22 cellular contexts compared by ENCODE assay signal in genomic region chr2:70019096-70019495, GRCh38. TPM values are rescaled to one million over a fixed set of nuclear protein-coding genes. Genes with fewer than 3 reads are reported as not detected.
A peak's percentile ranks its signal among the peaks of the same experiment; 100 is the strongest.
DNase-seq lines count a peak whose midpoint lies in the region; ATAC-seq and TF ChIP-seq lines count a peak whose summit lies in the region.
"Had no signal": no experiment of that assay in that cellular context is flagged by ENCODE, and none has a peak within 500 bp of the region (broad histone marks: within the 10 kb centered on the region; RNA-seq: fewer than 3 reads in every experiment).

No MANE protein-coding gene starts in this region.

- DNase-seq in T-helper 2 cell treated with Interferon-gamma antibody and Interleukin-4, amounts not matched to agents 5 μg/mL and 100 μg/mL, for 36 hours (ENCODE audit: low spot score), result no peak
- DNase-seq in T-helper 2 cell, result no peak
- DNase-seq in HL-60 (ENCODE audit: low read depth in 1 of 2, low spot score in 1 of 2), result peak in 1 of 2 experiments; percentile 46
- no peak for DNase-seq in natural killer cell treated with Interleukin-12 subunit alpha and Interleukin-12 subunit beta and Interleukin-15 and Interleukin-18, amount 100 ng/mL, for 72 hours (ENCODE audit: low spot score)
- no peak for DNase-seq in NCI-H1092 (lab: John Stamatoyannopoulos, UW)
- DNase-seq in NCI-H510A (lab: John Stamatoyannopoulos, UW), result no peak
- DNase-seq: BE2C; Calu3; CD8-positive, alpha-beta T cell; GF-D8; GOT3; KG1; NCI-H1048; NCI-H1436 treated with DMSO at 0.1 percent for 48 hours; NCI-H2029; NCI-H2171; OCI-M1; Right ventricle myocardium superior had no signal

- peaks cover 27% of the 10 kb centered on the region for H3K4me1 Mint-ChIP-seq in T-helper 2 cell treated with Interferon-gamma antibody and Interleukin-4, amounts not matched to agents 5 μg/mL and 100 μg/mL, for 36 hours (ENCODE audit: low read depth)
- peaks cover 25% of the 10 kb centered on the region for H3K4me1 Mint-ChIP-seq in dendritic cell treated with granulocyte-macrophage colony-stimulating factor and Interleukin-4, amounts not matched to agents 40 ng/mL and 50 ng/mL, for 4 days (ENCODE audit: low read depth)
- peaks cover 20 to 23% of the 10 kb centered on the region in 2 donors for H3K4me1 Mint-ChIP-seq in natural killer cell treated with Interleukin-12 subunit alpha and Interleukin-12 subunit beta and Interleukin-15 and Interleukin-18, amount 100 ng/mL, for 72 hours (ENCODE audit: low read depth in 2 of 2)

- H3K27me3 ChIP-seq in HL-60 (ENCODE audit: insufficient read depth, poor library complexity, severe bottlenecking), result no peaks in the 10 kb centered on the region
- H3K27me3 ChIP-seq: BE2C had no signal

- H3K27ac Mint-ChIP-seq in T-helper 2 cell treated with Interferon-gamma antibody and Interleukin-4, amounts not matched to agents 5 μg/mL and 100 μg/mL, for 36 hours, result peak overlapping the region; percentile 70
- peak overlapping the region; percentile 78 for H3K27ac Mint-ChIP-seq in dendritic cell treated with granulocyte-macrophage colony-stimulating factor and Interleukin-4, amounts not matched to agents 40 ng/mL and 50 ng/mL, for 4 days
- peak overlapping the region; percentile 10 to 18 for H3K27ac Mint-ChIP-seq in natural killer cell treated with Interleukin-12 subunit alpha and Interleukin-12 subunit beta and Interleukin-15 and Interleukin-18, amount 100 ng/mL, for 72 hours
- H3K27ac Mint-ChIP-seq: CD8-positive, alpha-beta T cell had no signal

- peaks cover 47% of the 10 kb centered on the region for H3K36me3 Mint-ChIP-seq in T-helper 2 cell treated with Interferon-gamma antibody and Interleukin-4, amounts not matched to agents 5 μg/mL and 100 μg/mL, for 36 hours (ENCODE audit: low read depth)
- peaks cover 10% of the 10 kb centered on the region for H3K36me3 Mint-ChIP-seq in dendritic cell treated with granulocyte-macrophage colony-stimulating factor and Interleukin-4, amounts not matched to agents 40 ng/mL and 50 ng/mL, for 4 days (ENCODE audit: low read depth)
- peaks cover 7% of the 10 kb centered on the region for H3K36me3 Mint-ChIP-seq in natural killer cell treated with Interleukin-12 subunit alpha and Interleukin-12 subunit beta and Interleukin-15 and Interleukin-18, amount 100 ng/mL, for 72 hours

- ATAC-seq in natural killer cell treated with Interleukin-12 subunit alpha and Interleukin-12 subunit beta and Interleukin-15 and Interleukin-18, amount 100 ng/mL, for 72 hours, result no peak
- no peak for ATAC-seq in GM18861 (IDR thresholded peaks at IDR 0.05; ENCODE audit: unreplicated experiment)
- ATAC-seq: CD8-positive, alpha-beta T cell; GM12878; HCT116 had no signal

- H3K4me3 Mint-ChIP-seq in T-helper 2 cell treated with Interferon-gamma antibody and Interleukin-4, amounts not matched to agents 5 μg/mL and 100 μg/mL, for 36 hours, result peak overlapping the region; percentile 22
- H3K4me3 Mint-ChIP-seq in dendritic cell treated with granulocyte-macrophage colony-stimulating factor and Interleukin-4, amounts not matched to agents 40 ng/mL and 50 ng/mL, for 4 days, result no peak overlapping the region
- no peak overlapping the region for H3K4me3 Mint-ChIP-seq in natural killer cell treated with Interleukin-12 subunit alpha and Interleukin-12 subunit beta and Interleukin-15 and Interleukin-18, amount 100 ng/mL, for 72 hours
- H3K4me3 Mint-ChIP-seq: CD8-positive, alpha-beta T cell had no signal

- H3K27me3 Mint-ChIP-seq in T-helper 2 cell treated with Interferon-gamma antibody and Interleukin-4, amounts not matched to agents 5 μg/mL and 100 μg/mL, for 36 hours (ENCODE audit: low read depth), result no peaks in the 10 kb centered on the region
- H3K27me3 Mint-ChIP-seq in dendritic cell treated with granulocyte-macrophage colony-stimulating factor and Interleukin-4, amounts not matched to agents 40 ng/mL and 50 ng/mL, for 4 days, result no peaks in the 10 kb centered on the region
- H3K27me3 Mint-ChIP-seq in natural killer cell treated with Interleukin-12 subunit alpha and Interleukin-12 subunit beta and Interleukin-15 and Interleukin-18, amount 100 ng/mL, for 72 hours, result no peaks in the 10 kb centered on the region

- peaks cover 24% of the 10 kb centered on the region for H3K9me3 Mint-ChIP-seq in T-helper 2 cell treated with Interferon-gamma antibody and Interleukin-4, amounts not matched to agents 5 μg/mL and 100 μg/mL, for 36 hours
- H3K9me3 Mint-ChIP-seq in dendritic cell treated with granulocyte-macrophage colony-stimulating factor and Interleukin-4, amounts not matched to agents 40 ng/mL and 50 ng/mL, for 4 days, result no peaks in the 10 kb centered on the region
- peaks cover 3% of the 10 kb centered on the region for H3K9me3 Mint-ChIP-seq in natural killer cell treated with Interleukin-12 subunit alpha and Interleukin-12 subunit beta and Interleukin-15 and Interleukin-18, amount 100 ng/mL, for 72 hours
- H3K9me3 Mint-ChIP-seq: CD8-positive, alpha-beta T cell had no signal

- TF ChIP-seq CTCF in HL-60 (IDR thresholded peaks at IDR 0.05; ENCODE audit: insufficient read depth, low read length), result no peak

- intact Hi-C loops in dendritic cell treated with granulocyte-macrophage colony-stimulating factor and Interleukin-4, amounts not matched to agents 40 ng/mL and 50 ng/mL, for 4 days (cut with micrococcal nuclease), result no loop called here

- H3K4me3 ChIP-seq in HL-60 (replicated peaks; ENCODE audit: insufficient read depth, low read length), result no peak overlapping the region
- H3K4me3 ChIP-seq: GM12878 had no signal

- H3K27ac ChIP-seq in HL-60 (replicated peaks), result peak overlapping the region; percentile 56

RNA-seq across cellular contexts. Expression of gene ASPRV1, which starts 57.7 kb away (rescaled TPM):
- under 1 TPM; 0.55 to 0.84 TPM for total RNA-seq in natural killer cell treated with Interleukin-12 subunit alpha and Interleukin-12 subunit beta and Interleukin-15 and Interleukin-18, amount 100 ng/mL, for 72 hours

Comparison
In these comparisons a context has a peak if more than half of its experiments do, and no peak if none do; other contexts are left out.
1. H3K27ac Mint-ChIP-seq: peak in every context shown above with its lines; median percentile 78 in dendritic cell treated with granulocyte-macrophage colony-stimulating factor and Interleukin-4, amounts not matched to agents 40 ng/mL and 50 ng/mL, for 4 days; 70 in T-helper 2 cell treated with Interferon-gamma antibody and Interleukin-4, amounts not matched to agents 5 μg/mL and 100 μg/mL, for 36 hours; 14 in natural killer cell treated with Interleukin-12 subunit alpha and Interleukin-12 subunit beta and Interleukin-15 and Interleukin-18, amount 100 ng/mL, for 72 hours.